Comparison of ENCODE assay signal across 8 cellular contexts in the genomic region with DNA sequence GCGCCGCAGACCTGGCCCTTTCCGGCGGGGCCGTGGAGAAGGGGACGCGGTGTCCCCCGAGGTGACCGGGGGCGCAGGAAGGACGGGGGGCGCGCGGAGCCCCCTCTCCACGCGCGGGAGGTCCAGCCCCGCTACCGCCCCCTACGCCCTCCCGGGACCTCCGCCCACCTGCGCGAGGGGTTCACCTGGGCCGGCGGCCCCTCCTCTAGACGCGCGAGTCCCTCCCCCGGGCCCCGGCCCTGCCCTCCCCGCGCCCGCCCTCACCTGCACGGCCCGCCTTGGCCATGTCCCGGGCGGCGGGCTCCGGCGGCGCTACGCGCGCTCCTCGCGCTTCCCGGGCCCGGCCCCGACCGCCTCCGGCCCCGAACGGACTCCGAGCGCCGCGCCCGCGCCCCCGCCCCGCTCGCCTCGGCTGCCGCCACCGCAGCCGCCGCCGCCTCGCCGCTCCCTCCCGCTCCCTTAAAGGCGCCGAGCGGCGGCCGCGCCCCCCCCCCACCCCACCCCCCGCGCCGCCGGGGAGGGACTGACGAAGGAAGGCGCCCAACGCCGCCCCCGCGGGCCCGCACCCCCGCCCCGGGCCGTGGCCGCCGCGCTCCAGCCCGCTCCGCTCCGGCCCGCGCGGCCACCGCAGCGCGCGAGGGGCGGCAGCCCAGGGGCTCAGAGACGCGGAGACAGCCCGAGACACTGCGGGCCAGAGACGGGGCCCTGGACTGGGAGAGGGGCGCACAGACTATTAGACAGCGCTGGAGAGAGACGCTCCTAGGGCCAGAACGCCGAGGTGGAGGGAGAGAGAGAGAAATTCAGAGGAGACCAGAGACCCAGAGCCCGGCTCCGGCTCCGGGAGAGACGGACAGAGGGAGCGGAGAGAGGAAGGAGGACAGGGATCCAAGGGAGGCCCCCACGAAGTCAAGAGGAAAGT. TPM values are rescaled to one million over a fixed set of nuclear protein-coding genes. Genes with fewer than 3 reads are reported as not detected.
DNase-seq lines count a peak whose midpoint lies in the region; ATAC-seq and TF ChIP-seq lines count a peak whose summit lies in the region.

A gene (minus strand): TSS at position 435 of the 919 bp plus-strand sequence. CDS start 149 bp downstream, at position 286.

- no peak within 1 kb of the TSS for H4K8ac ChIP-seq in neuronal stem cell (ENCODE audit: low read depth, low read length)

- peak in 1 of 4 donors; percentile 31 for TF ChIP-seq POLR2A in esophagus squamous epithelium (IDR thresholded peaks at IDR 0.05)

- peak within 1 kb of the TSS; percentile 95 for H3K4me2 ChIP-seq in neuronal stem cell (ENCODE audit: insufficient read depth, low read length, poor library complexity, severe bottlenecking)

- H3K9me3 ChIP-seq in CD8-positive, alpha-beta T cell (ENCODE audit: low read length) = no peaks in the 10 kb centered on the region
- H3K9me3 ChIP-seq in SJCRH30 (replicated peaks) (no peaks in the 10 kb centered on the region), esophagus squamous epithelium (no peaks in the 10 kb centered on the region), neuronal stem cell (replicated peaks in 1 of 2; ENCODE audit: control insufficient read depth in 2 of 2, insufficient read depth in 1 of 2, low read depth in 1 of 2, low read length in 2 of 2) (no peaks in the 10 kb centered on the region)

- H2BK12ac ChIP-seq in neuronal stem cell (ENCODE audit: low read length) = peak within 1 kb of the TSS; percentile 95

- peaks cover 50% of the 10 kb centered on the region for H3K27me3 Mint-ChIP-seq in CD8-positive, alpha-beta T cell (ENCODE audit: low read depth)

- H3K18ac ChIP-seq in neuronal stem cell (ENCODE audit: low read length) = peak within 1 kb of the TSS; percentile 92

- peak within 1 kb of the TSS; percentile 90 for H3K23ac ChIP-seq in neuronal stem cell (ENCODE audit: low read depth, low read length, poor library complexity)

- H3K27me3 ChIP-seq in CD8-positive, alpha-beta T cell (ENCODE audit: insufficient read depth, low read length) = peaks cover 14% of the 10 kb centered on the region
- H3K27me3 ChIP-seq in SJCRH30 (no peaks in the 10 kb centered on the region), esophagus squamous epithelium (peaks cover 0 to 28% (median 0%) of the 10 kb centered on the region in 4 donors), neuronal stem cell (ENCODE audit: control insufficient read depth in 3 of 3, insufficient read depth in 3 of 3, low read depth in 1 of 3, low read length in 3 of 3) (peaks cover 13 to 51% (median 37%) of the 10 kb centered on the region in 3 experiments)

- no peaks in the 10 kb centered on the region for H3K36me3 ChIP-seq in CD8-positive, alpha-beta T cell (ENCODE audit: insufficient read depth, low read length)
- H3K36me3 ChIP-seq in SJCRH30 (no peaks in the 10 kb centered on the region), esophagus squamous epithelium (no peaks in the 10 kb centered on the region), neuronal stem cell (replicated peaks in 1 of 2; ENCODE audit: control insufficient read depth in 2 of 2, insufficient read depth in 2 of 2, low read length in 2 of 2) (no peaks in the 10 kb centered on the region)

- no peak within 1 kb of the TSS for H2BK5ac ChIP-seq in neuronal stem cell (ENCODE audit: low read length)

- H3K9ac ChIP-seq in neuronal stem cell (ENCODE audit: low read depth, low read length, poor library complexity) = peak within 1 kb of the TSS; percentile 72

- peaks cover 15% of the 10 kb centered on the region for H3K4me1 Mint-ChIP-seq in CD8-positive, alpha-beta T cell (ENCODE audit: low read depth)

- H3K4ac ChIP-seq in neuronal stem cell (ENCODE audit: low read length) = no peak within 1 kb of the TSS

- peak within 1 kb of the TSS; percentile 76 for H3K4me3 Mint-ChIP-seq in CD8-positive, alpha-beta T cell

- H2AFZ ChIP-seq in neuronal stem cell (ENCODE audit: low read length) = peak within 1 kb of the TSS; percentile 89

- H4K91ac ChIP-seq in neuronal stem cell (ENCODE audit: low read depth, low read length, poor library complexity) = no peak within 1 kb of the TSS

- no peaks in the 10 kb centered on the region for H3K9me3 Mint-ChIP-seq in CD8-positive, alpha-beta T cell

- WGBS in esophagus squamous epithelium, 2 donors = 0 to 10% methylated on average over 9 to 14 of the region's 122 CpGs
- no CpG with 5 or more reads among the region's 122 CpGs for WGBS in neuronal stem cell (ENCODE audit: extremely low coverage in 2 of 2, insufficient read length in 2 of 2, insufficient replicate concordance in 1 of 2), 2 donors

- no peaks in the 10 kb centered on the region for H3K36me3 Mint-ChIP-seq in CD8-positive, alpha-beta T cell

- no peak within 1 kb of the TSS for H2BK120ac ChIP-seq in neuronal stem cell (ENCODE audit: low read depth, low read length)

- ATAC-seq in CD8-positive, alpha-beta T cell = peak; percentile 17
- no peak for ATAC-seq in HG02759 (IDR thresholded peaks at IDR 0.05; ENCODE audit: unreplicated experiment)

- H3K4me1 ChIP-seq in CD8-positive, alpha-beta T cell (ENCODE audit: insufficient read depth, low read length) = peaks cover 8% of the 10 kb centered on the region
- H3K4me1 ChIP-seq in SJCRH30 (peaks cover 17% of the 10 kb centered on the region), esophagus squamous epithelium (peaks cover 34 to 77% (median 38%) of the 10 kb centered on the region in 3 donors), neuronal stem cell (ENCODE audit: control insufficient read depth in 2 of 2, insufficient read depth in 1 of 2, low read depth in 1 of 2, low read length in 2 of 2) (peaks cover 9 to 17% of the 10 kb centered on the region in 2 donors)

- CTCF ChIA-PET in CD8-positive, alpha-beta T cell (lab: Charles Lee) = no interaction called here

- TF ChIP-seq CTCF in CD8-positive, alpha-beta T cell (IDR thresholded peaks at IDR 0.05) = no peak
- no peak for TF ChIP-seq CTCF in esophagus squamous epithelium (IDR thresholded peaks at IDR 0.05)

- DNase-seq in CD8-positive, alpha-beta T cell = no peak
- DNase-seq in SJCRH30 = peak; percentile 39 to 54
- DNase-seq in esophagus squamous epithelium (lab: John Stamatoyannopoulos, UW) = no peak
- no peak for DNase-seq in neuronal stem cell (ENCODE audit: low spot score)
- DNase-seq in globus pallidus (ENCODE audit: low spot score) = no peak
- no peak for DNase-seq in SW 1271 (lab: John Stamatoyannopoulos, UW)
- DNase-seq in GM19238 (ENCODE audit: insufficient read length, low spot score) = no peak

- peak within 1 kb of the TSS; percentile 93 for H2BK15ac ChIP-seq in neuronal stem cell (ENCODE audit: low read length)

- intact Hi-C loops in CD8-positive, alpha-beta T cell (cut with DNase I, micrococcal nuclease) = no loop called here
- intact Hi-C loops in esophagus squamous epithelium (cut with DNase I) = loop anchor here (10.0 kb wide), 1 partner anchor 88 kb away; a partner anchor contains a TSS

- peak within 1 kb of the TSS; percentile 97 for H2AK5ac ChIP-seq in neuronal stem cell (ENCODE audit: low read depth, low read length)

- H3K4me3 ChIP-seq in CD8-positive, alpha-beta T cell (ENCODE audit: low read depth, low read length) = peak within 1 kb of the TSS; percentile 35
- H3K4me3 ChIP-seq in SJCRH30 (peak within 1 kb of the TSS; percentile 84), esophagus squamous epithelium (peak within 1 kb of the TSS; percentile 60 to 90 (median 86)), neuronal stem cell (ENCODE audit: low read length in 2 of 2) (peak within 1 kb of the TSS; percentile 40 to 78)

- H3K14ac ChIP-seq in neuronal stem cell (ENCODE audit: low read length) = peak within 1 kb of the TSS; percentile 47

- POLR2A ChIA-PET in CD8-positive, alpha-beta T cell (lab: Charles Lee) = no interaction called here

- no peaks in the 10 kb centered on the region for H3K79me1 ChIP-seq in neuronal stem cell (ENCODE audit: low read depth, low read length)

- H3K27ac Mint-ChIP-seq in CD8-positive, alpha-beta T cell = no peak within 1 kb of the TSS

- no peak within 1 kb of the TSS for H3K27ac ChIP-seq in CD8-positive, alpha-beta T cell (ENCODE audit: low read depth, low read length)
- peak within 1 kb of the TSS; percentile 100 for H3K27ac ChIP-seq in SJCRH30
- H3K27ac ChIP-seq in esophagus squamous epithelium = peak within 1 kb of the TSS; percentile 87 to 97 (median 94)
- H3K27ac ChIP-seq in neuronal stem cell (replicated peaks; ENCODE audit: low read length) = no peak within 1 kb of the TSS

RNA-seq across cellular contexts. Expression of the gene that starts here (rescaled TPM):
- total RNA-seq in CD8-positive, alpha-beta T cell = under 1 TPM; 0.25 to 0.30 TPM
- total RNA-seq in SJCRH30 (2014; rRNA removed; shearing (Covaris generic)) = 39.2 and 39.7 TPM in 2 replicates
- 10 to 100 TPM; 14.0 to 33.4 (median 21.5) TPM for total RNA-seq in esophagus squamous epithelium
- polyA plus RNA-seq in neuronal stem cell (2013, experiment 1 of 2) = 2.0 TPM
- 2.0 TPM for polyA plus RNA-seq in neuronal stem cell (2013, experiment 2 of 2)

Comparison
In these comparisons a context has a peak if more than half of its experiments do, and no peak if none do; other contexts are left out.
1. RNA of the gene that starts here (total RNA-seq): 39.2 to 39.7 TPM in SJCRH30 and 14.0 to 33.4 TPM in esophagus squamous epithelium; 0.25 to 0.30 TPM in CD8-positive, alpha-beta T cell; every median in the first group is over 10 times any median in the second.
2. Peak in ATAC-seq and H3K4me3 ChIP-seq in CD8-positive, alpha-beta T cell; RNA of the gene not detected or under 1 TPM.
3. DNase-seq: peak in SJCRH30 (2 of 2); none in CD8-positive, alpha-beta T cell (0 of 7), esophagus squamous epithelium (single experiment), neuronal stem cell (single experiment), globus pallidus (single experiment), SW 1271 (0 of 2) and GM19238 (single experiment).
4. H3K27ac ChIP-seq: peak in SJCRH30 (single experiment) and esophagus squamous epithelium (4 of 4); none in CD8-positive, alpha-beta T cell (single experiment) and neuronal stem cell (single experiment).
5. H3K4me3 ChIP-seq: peak in every context shown above with its lines; median percentile 86 in esophagus squamous epithelium; 84 in SJCRH30; 59 in neuronal stem cell; 35 in CD8-positive, alpha-beta T cell.